10 cellular contexts compared by ENCODE assay signal in genomic region chr13:94708031-94708571, GRCh38. TPM values are rescaled to one million over a fixed set of nuclear protein-coding genes. Genes with fewer than 3 reads are reported as not detected.
DNase-seq lines count a peak whose midpoint lies in the region; ATAC-seq, FAIRE-seq and TF ChIP-seq lines count a peak whose summit lies in the region.
"Had no signal": no experiment of that assay in that cellular context is flagged by ENCODE, and none has a peak within 500 bp of the region (broad histone marks: within the 10 kb centered on the region; RNA-seq: fewer than 3 reads in every experiment).

No MANE protein-coding gene starts in this region.

- H3K79me2 ChIP-seq in smooth muscle cell (ENCODE audit: low read depth): no peaks in the 10 kb centered on the region

- WGBS in smooth muscle cell (ENCODE audit: low lambda C conversion rate): 2% methylated on average over 25 of the region's 25 CpGs
- WGBS in pancreas, 2 donors: 9 to 11% methylated on average over 23 to 25 of the region's 25 CpGs

- peak overlapping the region; percentile 44 for H3K4me3 ChIP-seq in iPS-11a (ENCODE audit: low read depth, low read length)
- no peak overlapping the region for H3K4me3 ChIP-seq in smooth muscle cell
- no peak overlapping the region for H3K4me3 ChIP-seq in effector memory CD4-positive, alpha-beta T cell (ENCODE audit: insufficient read depth, low read depth, low read length, poor library complexity, severe bottlenecking)
- H3K4me3 ChIP-seq in pancreas: no peak overlapping the region

- H3F3A ChIP-seq in smooth muscle cell (ENCODE audit: low read depth): no peaks in the 10 kb centered on the region

- no peak for ATAC-seq in T-helper 17 cell
- ATAC-seq in pancreas: no peak

- H3K36me3 ChIP-seq in smooth muscle cell (ENCODE audit: low read depth) (no peaks in the 10 kb centered on the region), pancreas (no peaks in the 10 kb centered on the region)
- no peaks in the 10 kb centered on the region for H3K36me3 ChIP-seq in effector memory CD4-positive, alpha-beta T cell (ENCODE audit: control insufficient read depth, insufficient read depth, low read length)
- H3K36me3 ChIP-seq: left ventricle myocardium inferior had no signal

- H3K9me3 Mint-ChIP-seq in T-helper 1 cell treated with Interleukin-12 subunit alpha and Interleukin-12 subunit beta and Interleukin-4 antibody, amounts not matched to agents 30 μg/mL and 1 μg/mL, for 36 hours: peaks cover 4% of the 10 kb centered on the region

- peak overlapping the region; percentile 31 for H3K4me2 ChIP-seq in smooth muscle cell

- H3K27ac ChIP-seq in smooth muscle cell (ENCODE audit: low read depth) (no peak overlapping the region), pancreas (no peak overlapping the region)
- H3K27ac ChIP-seq in effector memory CD4-positive, alpha-beta T cell (ENCODE audit: insufficient read depth, low read length, poor library complexity, severe bottlenecking): no peak overlapping the region
- H3K27ac ChIP-seq: left ventricle myocardium inferior had no signal

- TF ChIP-seq CTCF in smooth muscle cell (IDR thresholded peaks at IDR 0.05; ENCODE audit: borderline replicate concordance, insufficient read depth, poor library complexity, severe bottlenecking) (no peak), pancreas (IDR thresholded peaks at IDR 0.05) (no peak)

- H3K4me1 ChIP-seq in smooth muscle cell (ENCODE audit: low read depth) (peaks cover 13% of the 10 kb centered on the region), pancreas (peaks cover 0 to 6% (median 5%) of the 10 kb centered on the region in 3 donors)
- peaks cover 24% of the 10 kb centered on the region for H3K4me1 ChIP-seq in effector memory CD4-positive, alpha-beta T cell (ENCODE audit: control insufficient read depth, insufficient read depth, low read length, poor library complexity, severe bottlenecking)

- FAIRE-seq in pancreas (lab: Jason Lieb, UNC): no peak

- peaks cover 87% of the 10 kb centered on the region for H3K27me3 Mint-ChIP-seq in T-helper 1 cell treated with Interleukin-12 subunit alpha and Interleukin-12 subunit beta and Interleukin-4 antibody, amounts not matched to agents 30 μg/mL and 1 μg/mL, for 36 hours (ENCODE audit: low read depth)
- H3K27me3 Mint-ChIP-seq in T-helper 17 cell: peaks cover 74% of the 10 kb centered on the region

- H3K9me3 ChIP-seq in T-helper 17 cell (ENCODE audit: control insufficient read depth, low read length, poor library complexity, severe bottlenecking) (no peaks in the 10 kb centered on the region), smooth muscle cell (replicated peaks; ENCODE audit: low read depth) (no peaks in the 10 kb centered on the region), pancreas (no peaks in the 10 kb centered on the region)
- peaks cover 3% of the 10 kb centered on the region for H3K9me3 ChIP-seq in effector memory CD4-positive, alpha-beta T cell (ENCODE audit: control insufficient read depth, low read length)
- H3K9me3 ChIP-seq: left ventricle myocardium inferior had no signal

- peak overlapping the region; percentile 46 for H3K27ac Mint-ChIP-seq in T-helper 1 cell treated with Interleukin-12 subunit alpha and Interleukin-12 subunit beta and Interleukin-4 antibody, amounts not matched to agents 30 μg/mL and 1 μg/mL, for 36 hours
- no peak overlapping the region for H3K27ac Mint-ChIP-seq in T-helper 17 cell

- intact Hi-C loops in pancreas (cut with DNase I): no loop called here

- H2AFZ ChIP-seq in smooth muscle cell (ENCODE audit: low read depth): no peak overlapping the region

- peaks cover 5% of the 10 kb centered on the region for H3K36me3 Mint-ChIP-seq in T-helper 1 cell treated with Interleukin-12 subunit alpha and Interleukin-12 subunit beta and Interleukin-4 antibody, amounts not matched to agents 30 μg/mL and 1 μg/mL, for 36 hours (ENCODE audit: low read depth)
- H3K36me3 Mint-ChIP-seq in T-helper 17 cell (ENCODE audit: low read depth): peaks cover 5% of the 10 kb centered on the region

- no peak overlapping the region for H3K4me3 Mint-ChIP-seq in T-helper 1 cell treated with Interleukin-12 subunit alpha and Interleukin-12 subunit beta and Interleukin-4 antibody, amounts not matched to agents 30 μg/mL and 1 μg/mL, for 36 hours
- peak overlapping the region; percentile 7 for H3K4me3 Mint-ChIP-seq in T-helper 17 cell

- DNase-seq in T-helper 1 cell: no peak
- no peak for DNase-seq in T-helper 17 cell
- no peak for DNase-seq in smooth muscle cell (lab: John Stamatoyannopoulos, UW; ENCODE audit: unreplicated experiment)
- no peak for DNase-seq in effector memory CD4-positive, alpha-beta T cell
- no peak for DNase-seq in pancreas
- no peak for DNase-seq in activated gamma-delta T cell treated with Interleukin-2 at 50 U/mL for 16 hours
- DNase-seq: effector CD8-positive, alpha-beta T cell; left ventricle myocardium inferior had no signal

- peaks cover 3% of the 10 kb centered on the region for H4K20me1 ChIP-seq in smooth muscle cell (ENCODE audit: low read depth)

- peaks cover 97% of the 10 kb centered on the region for H3K27me3 ChIP-seq in smooth muscle cell (ENCODE audit: low read depth)
- peaks cover 73% of the 10 kb centered on the region for H3K27me3 ChIP-seq in effector memory CD4-positive, alpha-beta T cell (replicated peaks; ENCODE audit: control insufficient read depth, insufficient read depth, low read length, poor library complexity, severe bottlenecking)
- peaks cover 11 to 88% (median 32%) of the 10 kb centered on the region in 4 donors for H3K27me3 ChIP-seq in pancreas

- H3K9ac ChIP-seq in smooth muscle cell (ENCODE audit: low read depth): no peak overlapping the region

- H3K4me1 Mint-ChIP-seq in T-helper 1 cell treated with Interleukin-12 subunit alpha and Interleukin-12 subunit beta and Interleukin-4 antibody, amounts not matched to agents 30 μg/mL and 1 μg/mL, for 36 hours (ENCODE audit: low read depth): peaks cover 19% of the 10 kb centered on the region
- H3K4me1 Mint-ChIP-seq in T-helper 17 cell: peaks cover 12% of the 10 kb centered on the region

RNA-seq across cellular contexts. Expression of gene SOX21, which starts 4.2 kb away (rescaled TPM):
- not detected for total RNA-seq in T-helper 17 cell
- total RNA-seq in smooth muscle cell: 0.09 TPM in 1 of 2 replicates, not detected in the other
- polyA plus RNA-seq in smooth muscle cell: not detected in 2 replicates
- under 1 TPM in 1 of 6 donors, not detected in 5; 0.16 TPM for total RNA-seq in pancreas
- polyA plus RNA-seq in pancreas: not detected
- total RNA-seq: left ventricle myocardium inferior had no signal
